Comparison of ENCODE assay signal across 8 cellular contexts in the genomic region with DNA sequence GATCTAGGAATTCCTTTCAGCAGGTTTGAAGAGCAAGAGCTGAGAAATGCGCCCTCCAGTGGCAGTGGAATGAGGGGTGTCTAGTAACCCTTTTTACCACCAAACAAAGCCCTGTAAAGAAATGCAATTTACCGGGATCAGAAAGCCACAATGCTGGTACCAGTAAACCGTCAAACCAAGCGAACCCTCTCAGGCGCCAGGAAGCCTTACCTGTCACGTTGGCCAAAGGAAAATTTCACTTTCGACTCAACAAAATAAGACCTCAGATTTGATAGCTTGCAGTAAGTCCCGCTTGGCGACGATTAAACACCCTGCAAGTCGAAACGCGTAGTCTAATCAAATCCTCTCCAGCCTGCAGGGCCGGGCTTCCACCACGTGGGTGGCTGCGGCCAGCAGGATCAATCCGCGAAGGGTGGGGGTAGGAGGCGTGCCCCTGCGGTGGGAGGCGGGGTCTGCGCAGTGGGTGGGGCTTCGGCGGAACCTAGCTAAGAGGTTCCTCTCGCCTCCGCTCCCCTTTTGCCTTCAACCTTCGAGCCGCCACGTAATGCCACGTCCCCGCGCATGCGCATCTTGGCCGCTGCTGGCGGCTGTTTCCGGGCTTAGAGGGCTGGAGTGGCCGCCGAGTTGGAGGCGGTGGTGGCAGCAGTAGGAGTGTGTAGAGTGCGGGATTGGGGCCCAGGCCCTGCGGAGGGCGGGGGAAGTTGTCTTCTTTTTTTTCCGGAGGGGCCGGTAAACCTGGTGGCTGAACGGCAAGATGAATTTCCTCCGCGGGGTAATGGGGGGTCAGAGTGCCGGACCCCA.
DNase-seq lines count a peak whose midpoint lies in the region; ATAC-seq lines count a peak whose summit lies in the region.

TSS of gene USO1 (plus strand) at position 512 of the 801 bp plus-strand sequence. CDS start at position 755, 243 bp downstream.

- peak within 1 kb of the TSS; percentile 90 for H3K27ac ChIP-seq in cingulate gyrus (ENCODE audit: low read depth, low read length)

- peak; percentile 86 for ATAC-seq in HG03460 (IDR thresholded peaks at IDR 0.05; ENCODE audit: unreplicated experiment)

- DNase-seq in C1 segment of cervical spinal cord (lab: John Stamatoyannopoulos, UW) (peak; percentile 60 to 99 (median 97)), GM19240 (ENCODE audit: insufficient read length, low spot score) (peak; percentile 70), NCI-H524 treated with DMSO at 0.1 percent for 48 hours (lab: John Stamatoyannopoulos, UW) (peak; percentile 65), kidney tubule cell (ENCODE audit: low spot score) (peak; percentile 99)
- peak; percentile 98 for DNase-seq in activated CD4-positive, alpha-beta T cell treated with anti-CD3 and anti-CD28 coated beads for 4 hours
- peak; percentile 96 to 98 (median 98) for DNase-seq in stimulated activated CD4-positive, alpha-beta T cell treated with anti-CD3 and anti-CD28 coated beads, Interleukin-1b, Interleukin-23, amount 100 ng/mL, for 24 hours (ENCODE audit: low read depth in 4 of 4, low spot score in 1 of 4)

Comparison
In these comparisons a context has a peak if more than half of its experiments do, and no peak if none do; other contexts are left out.
1. Peak in every context shown above with its lines: DNase-seq, ATAC-seq and H3K27ac ChIP-seq.